In genomic region chr4:83011779-83012630, GRCh38 we compare ENCODE assay signal across 8 cellular contexts. TPM values are rescaled to one million over a fixed set of nuclear protein-coding genes. Genes with fewer than 3 reads are reported as not detected.
DNase-seq lines count a peak whose midpoint lies in the region; ATAC-seq and TF ChIP-seq lines count a peak whose summit lies in the region.

No MANE protein-coding gene starts in this region.

- peaks cover 11% of the 10 kb centered on the region for H3K27me3 Mint-ChIP-seq in endothelial cell (ENCODE audit: unreplicated experiment)

- peaks cover 5% of the 10 kb centered on the region for H3K4me1 ChIP-seq in HUES6 (ENCODE audit: control insufficient read depth, insufficient read depth, low read length)

- H3K36me3 ChIP-seq in HUES6 (ENCODE audit: control insufficient read depth, insufficient read depth, low read length), result no peaks in the 10 kb centered on the region

- peaks cover 13% of the 10 kb centered on the region; the same call in 1 of the 2 replicates for H3K27me3 ChIP-seq in HUES6 (ENCODE audit: control insufficient read depth, insufficient read depth, low read length)

- TF ChIP-seq CTCF in endothelial cell (IDR thresholded peaks at IDR 0.05; ENCODE audit: unreplicated experiment), result no peak

- peaks cover 5% of the 10 kb centered on the region for H3K36me3 Mint-ChIP-seq in endothelial cell (ENCODE audit: low read depth, unreplicated experiment)

- peaks cover 29% of the 10 kb centered on the region for H3K4me1 Mint-ChIP-seq in endothelial cell (ENCODE audit: unreplicated experiment)

- peak overlapping the region; percentile 89 for H3K27ac Mint-ChIP-seq in endothelial cell (ENCODE audit: unreplicated experiment)

- H3K9ac ChIP-seq in HUES6 (ENCODE audit: low read length), result peak overlapping the region; percentile 73

- H3K27ac ChIP-seq in HUES6 (ENCODE audit: low read depth, low read length) (peak overlapping the region; percentile 56; the same call in 1 of the 2 replicates), temporal lobe (ENCODE audit: low read depth, low read length) (peak overlapping the region; percentile 44)

- no peaks in the 10 kb centered on the region for H3K9me3 ChIP-seq in HUES6 (ENCODE audit: control insufficient read depth, insufficient read depth, low read depth, low read length)

- no peaks in the 10 kb centered on the region for H3K9me3 Mint-ChIP-seq in endothelial cell (ENCODE audit: unreplicated experiment)

- DNase-seq in DMS79 treated with DMSO at 0.1 percent for 48 hours (lab: John Stamatoyannopoulos, UW) (peak; percentile 18), endothelial cell (ENCODE audit: low spot score) (peak; percentile 44), midbrain (lab: John Stamatoyannopoulos, UW) (peak; percentile 49), NCI-H1436 treated with DMSO at 0.1 percent for 48 hours (lab: John Stamatoyannopoulos, UW) (no peak)
- DNase-seq in activated CD4-positive, alpha-beta T cell treated with anti-CD3 and anti-CD28 coated beads for 48 hours, result peak; percentile 60

- peak; percentile 17 for ATAC-seq in GM21360 (IDR thresholded peaks at IDR 0.05; ENCODE audit: unreplicated experiment)

- H3K4me3 ChIP-seq in HUES6 (ENCODE audit: low read depth, low read length), result peak overlapping the region; percentile 93

- H3K4me3 Mint-ChIP-seq in endothelial cell (ENCODE audit: unreplicated experiment), result peak overlapping the region; percentile 98

RNA-seq across cellular contexts. Expression of gene LIN54, which starts 1.4 kb away (rescaled TPM):
- total RNA-seq in endothelial cell (ENCODE audit: unreplicated experiment), result 10.9 TPM
- total RNA-seq in temporal lobe, result 17.9 TPM

RNA-seq across cellular contexts. Expression of gene COPS4, which starts 23.0 kb away (rescaled TPM):
- total RNA-seq in endothelial cell (ENCODE audit: unreplicated experiment), result 32.2 TPM
- 106 TPM for total RNA-seq in temporal lobe
